Comparison of ENCODE assay signal across 23 cellular contexts in the genomic region with DNA sequence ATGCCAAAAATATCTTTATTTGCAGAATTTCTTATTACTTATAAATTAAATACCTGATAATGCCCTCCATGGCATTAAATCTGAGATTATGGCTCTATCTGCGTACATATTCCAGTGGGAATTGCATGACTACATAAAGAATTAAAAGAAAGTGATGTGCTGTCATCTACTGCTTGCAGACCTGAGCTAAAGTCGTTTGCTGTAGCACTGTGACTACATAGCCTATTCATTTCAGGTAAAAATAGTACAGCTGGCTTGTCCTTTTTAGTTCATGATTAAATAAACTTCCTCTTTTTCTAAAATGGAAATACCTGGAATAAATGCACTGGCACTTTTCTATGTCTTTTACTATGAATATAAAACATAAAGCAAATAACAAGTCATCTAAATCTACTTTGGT.
DNase-seq lines count a peak whose midpoint lies in the region; ATAC-seq lines count a peak whose summit lies in the region.
"Had no signal": no experiment of that assay in that cellular context is flagged by ENCODE, and none has a peak within 500 bp of the region (broad histone marks: within the 10 kb centered on the region; RNA-seq: fewer than 3 reads in every experiment).

No MANE protein-coding gene starts in this region.

- DNase-seq in putamen (ENCODE audit: low spot score): peak; percentile 38
- DNase-seq: 8988T; ACHN; AML-193; BE2C; C1 segment of cervical spinal cord; Caco-2; Calu3; CD4-positive, alpha-beta memory T cell; CD4-positive, alpha-beta T cell; CD4-positive, CD25-positive, alpha-beta regulatory T cell; CD8-positive, alpha-beta memory T cell; CD8-positive, alpha-beta T cell; COR-L47; DMS 273 treated with DMSO at 0.1 percent for 48 hours; DMS153; DMS53; DMS79; DMS79 treated with DMSO at 0.1 percent for 48 hours; DND-41; EL had no signal

- no peak for ATAC-seq in HG03354 (IDR thresholded peaks at IDR 0.05; ENCODE audit: poor library complexity, severe bottlenecking, unreplicated experiment)
- ATAC-seq: A549; CD8-positive, alpha-beta T cell had no signal
